ENCODE assay signal across 8 cellular contexts in genomic region chr21:34693192-34693810, GRCh38. TPM values are rescaled to one million over a fixed set of nuclear protein-coding genes. Genes with fewer than 3 reads are reported as not detected.
A peak's percentile ranks its signal among the peaks of the same experiment; 100 is the strongest.
DNase-seq lines count a peak whose midpoint lies in the region; ATAC-seq and TF ChIP-seq lines count a peak whose summit lies in the region.

No MANE protein-coding gene starts in this region.

- TF ChIP-seq POLR2A in adrenal gland (IDR thresholded peaks at IDR 0.05) (no peak), spleen (IDR thresholded peaks at IDR 0.05) (no peak)

- no peak overlapping the region for H3K27ac ChIP-seq in DND-41 (ENCODE audit: low read length)
- no peak overlapping the region for H3K27ac ChIP-seq in OCI-LY1 (ENCODE audit: low read depth, low read length, poor library complexity, severe bottlenecking)
- no peak overlapping the region for H3K27ac ChIP-seq in adrenal gland
- H3K27ac ChIP-seq in spleen: no peak overlapping the region

- WGBS in adrenal gland, 4 donors: 51 to 53% (median 53%) methylated on average over 6 of the region's 6 CpGs
- 52 to 60% (median 55%) methylated on average over 6 of the region's 6 CpGs for WGBS in spleen, 5 donors

- DNase-seq in DND-41 (peak; percentile 59), HuH-7.5 (ENCODE audit: low spot score) (peak; percentile 35), adrenal gland (peak; percentile 26 to 57 (median 37)), hepatic stellate cell (ENCODE audit: low spot score) (peak; percentile 69), spleen (no peak)

- no peaks in the 10 kb centered on the region for H3K9me2 ChIP-seq in OCI-LY1 (ENCODE audit: low read depth, low read length)

- H3K27me3 ChIP-seq in DND-41 (ENCODE audit: insufficient read depth, low read length, poor library complexity) (peaks cover 3% of the 10 kb centered on the region), OCI-LY1 (ENCODE audit: insufficient read depth, low read length) (no peaks in the 10 kb centered on the region), adrenal gland (peaks cover 6% of the 10 kb centered on the region), spleen (replicated peaks in 1 of 7) (peaks cover 0 to 21% (median 0%) of the 10 kb centered on the region in 7 donors)

- H3K9me3 ChIP-seq in DND-41 (ENCODE audit: insufficient read depth, low read length, severe bottlenecking) (no peaks in the 10 kb centered on the region), OCI-LY1 (ENCODE audit: low read length) (no peaks in the 10 kb centered on the region), adrenal gland (replicated peaks in 1 of 3) (no peaks in the 10 kb centered on the region), spleen (peaks cover 0 to 7% (median 2%) of the 10 kb centered on the region in 8 donors)

- H3K36me3 ChIP-seq in DND-41 (ENCODE audit: insufficient read depth, low read length) (no peaks in the 10 kb centered on the region), OCI-LY1 (ENCODE audit: insufficient read depth, low read length) (no peaks in the 10 kb centered on the region), adrenal gland (replicated peaks in 1 of 2) (no peaks in the 10 kb centered on the region), spleen (no peaks in the 10 kb centered on the region)

- H3K4me1 ChIP-seq in DND-41 (ENCODE audit: insufficient read depth, low read length): no peaks in the 10 kb centered on the region
- no peaks in the 10 kb centered on the region for H3K4me1 ChIP-seq in OCI-LY1 (ENCODE audit: insufficient read depth, low read length, severe bottlenecking)
- H3K4me1 ChIP-seq in adrenal gland (replicated peaks in 1 of 2): no peaks in the 10 kb centered on the region
- peaks cover 0 to 8% (median 3%) of the 10 kb centered on the region in 6 donors for H3K4me1 ChIP-seq in spleen

- H2AFZ ChIP-seq in DND-41 (ENCODE audit: low read depth, low read length): no peak overlapping the region
- H2AFZ ChIP-seq in OCI-LY1 (ENCODE audit: low read length): no peak overlapping the region

- H3K4me3 ChIP-seq in DND-41 (ENCODE audit: low read depth in 1 of 2, low read length in 2 of 2) (no peak overlapping the region), OCI-LY1 (ENCODE audit: low read depth, low read length, poor library complexity, severe bottlenecking) (no peak overlapping the region), adrenal gland (no peak overlapping the region), spleen (no peak overlapping the region)

- no peaks in the 10 kb centered on the region for H3F3A ChIP-seq in OCI-LY1 (ENCODE audit: insufficient read depth, low read length)

- H3K4me2 ChIP-seq in DND-41 (ENCODE audit: insufficient read depth, low read length): no peak overlapping the region
- no peak overlapping the region for H3K4me2 ChIP-seq in OCI-LY1 (ENCODE audit: low read length)

- intact Hi-C loops in adrenal gland (cut with DNase I) (no loop called here), spleen (cut with DNase I; ENCODE audit: low total_unique reads) (loop anchor here (5.0 kb wide), 2 partner anchors 1149 to 1334 kb away; no protein-coding TSS in a partner anchor)

- ATAC-seq in DND-41 (ENCODE audit: insufficient read depth, low read depth) (peak; percentile 78), HG03469 (IDR thresholded peaks at IDR 0.05; ENCODE audit: unreplicated experiment) (no peak), GM19467 (IDR thresholded peaks at IDR 0.05; ENCODE audit: unreplicated experiment) (no peak)

- H4K20me1 ChIP-seq in DND-41 (ENCODE audit: insufficient read depth, low read length) (no peaks in the 10 kb centered on the region), OCI-LY1 (ENCODE audit: insufficient read depth, low read length) (no peaks in the 10 kb centered on the region)

- H3K79me2 ChIP-seq in DND-41 (ENCODE audit: insufficient read depth, low read length) (no peaks in the 10 kb centered on the region), OCI-LY1 (ENCODE audit: insufficient read depth, low read length) (no peaks in the 10 kb centered on the region)

- H3K9ac ChIP-seq in DND-41 (ENCODE audit: low read depth, low read length): no peak overlapping the region
- no peak overlapping the region for H3K9ac ChIP-seq in OCI-LY1 (ENCODE audit: low read length)

- TF ChIP-seq CTCF in DND-41 (IDR thresholded peaks at IDR 0.05; ENCODE audit: borderline replicate concordance, extremely low read depth, low read length, poor library complexity, severe bottlenecking) (peak; percentile 90), OCI-LY1 (IDR thresholded peaks at IDR 0.05; ENCODE audit: low read length) (peak; percentile 78), adrenal gland (IDR thresholded peaks at IDR 0.05) (peak; percentile 66 to 91 (median 73)), spleen (IDR thresholded peaks at IDR 0.05 in 8 of 11, conservative IDR thresholded peaks at IDR 0.05 in 3 of 11) (peak; percentile 38 to 86 (median 80))

RNA-seq across cellular contexts. Expression of gene CLIC6, which starts 24.5 kb away (rescaled TPM):
- total RNA-seq in adrenal gland (under 1 TPM in 5 of 8 donors, not detected in 3; 0.07 to 0.41 (median 0.21) TPM), spleen (1 to 10 TPM in 5 of 7 donors, under 1 TPM in 2; 0.93 to 1.9 (median 1.3) TPM)
- polyA plus RNA-seq in adrenal gland (under 1 TPM in 2 of 3 donors, not detected in 1; 0.24 to 0.32 TPM), spleen (1 to 10 TPM; 1.1 to 1.8 (median 1.1) TPM)
